ENCODE assay signal across 2 cellular contexts in genomic region chr18:35616664-35617423, GRCh38.
TF ChIP-seq lines count a peak whose summit lies in the region.

No MANE protein-coding gene starts in this region.

TF ChIP-seq in GM12878, 131 proteins besides CTCF, POLR2A, EP300 and RAD21 (continues in another document):
- 0 out of 2 replicates have a peak, but pooled peaks have one; percentile 38 for TF ChIP-seq BMI1 (IDR thresholded peaks at IDR 0.05; ENCODE audit: borderline replicate concordance)
- peak; percentile 97 for TF ChIP-seq CBX5 (IDR thresholded peaks at IDR 0.05; ENCODE audit: low read depth)
- peak; percentile 87 for TF ChIP-seq ATF2 (IDR thresholded peaks at IDR 0.05; ENCODE audit: low read length)
- TF ChIP-seq NFXL1 (IDR thresholded peaks at IDR 0.05; ENCODE audit: borderline replicate concordance) = no peak
- no peak for TF ChIP-seq KLF5 (IDR thresholded peaks at IDR 0.05; ENCODE audit: partially characterized antibody)
- TF ChIP-seq ZNF274 (IDR thresholded peaks at IDR 0.05; ENCODE audit: insufficient read depth, insufficient read length) = no peak
- TF ChIP-seq BCL11A (IDR thresholded peaks at IDR 0.05; ENCODE audit: low read depth, low read length) = peak; percentile 91
- TF ChIP-seq NFYA (IDR thresholded peaks at IDR 0.05; ENCODE audit: borderline replicate concordance, low read depth, low read length) = no peak
- TF ChIP-seq NR2C1 (IDR thresholded peaks at IDR 0.05) = no peak
- peak; percentile 68 for TF ChIP-seq GABPA (IDR thresholded peaks at IDR 0.05; ENCODE audit: low read depth)
- no peak for TF ChIP-seq HSF1 (IDR thresholded peaks at IDR 0.05; ENCODE audit: low read depth, low read length)
- peak; percentile 89; the same call in 2 of the 3 replicates for TF ChIP-seq POU2F2 (IDR thresholded peaks at IDR 0.05; ENCODE audit: borderline replicate concordance, low read depth, low read length)
- peak; percentile 68 for TF ChIP-seq ZNF24 (IDR thresholded peaks at IDR 0.05)
- TF ChIP-seq MYC (IDR thresholded peaks at IDR 0.05; ENCODE audit: insufficient read depth, insufficient read length, insufficient replicate concordance, low read length, severe bottlenecking) = no peak
- peak; percentile 63; the same call in 1 of the 2 replicates for TF ChIP-seq TCF12 (IDR thresholded peaks at IDR 0.05; ENCODE audit: low read depth, low read length)
- no peak for TF ChIP-seq CUX1 (IDR thresholded peaks at IDR 0.05; ENCODE audit: insufficient replicate concordance, low read depth, low read length)
- peak; percentile 89 for TF ChIP-seq IRF4 (IDR thresholded peaks at IDR 0.05; ENCODE audit: low read depth, low read length)
- TF ChIP-seq TCF3 (IDR thresholded peaks at IDR 0.05; ENCODE audit: borderline replicate concordance, insufficient read depth, low read depth, low read length) = no peak
- TF ChIP-seq SMAD1 (IDR thresholded peaks at IDR 0.05; ENCODE audit: low read depth, partially characterized antibody) = peak; percentile 50

TF ChIP-seq in HepG2, 621 proteins besides CTCF, POLR2A, EP300 and RAD21:
- TF ChIP-seq ZBTB7A (CRISPR knock-in tag; IDR thresholded peaks at IDR 0.05) (no peak), POGK (CRISPR knock-in tag; conservative IDR thresholded peaks at IDR 0.05) (no peak), ZBTB33 (CRISPR knock-in tag; IDR thresholded peaks at IDR 0.05) (peak; percentile 73), ZNF292 (CRISPR knock-in tag; IDR thresholded peaks at IDR 0.05; ENCODE audit: borderline replicate concordance, low read depth) (no peak), ZBTB40 (IDR thresholded peaks at IDR 0.05) (peak; percentile 5; the same call in 1 of the 2 replicates), ZBTB40 (CRISPR knock-in tag; IDR thresholded peaks at IDR 0.05) (peak; percentile 82), KDM5A (IDR thresholded peaks at IDR 0.05; ENCODE audit: borderline replicate concordance, low read length) (no peak)
TF ChIP-seq in HepG2: peak in this region for 2.
